In genomic region chr3:187714404-187714979, GRCh38 we compare ENCODE assay signal across 8 cellular contexts. TPM values are rescaled to one million over a fixed set of nuclear protein-coding genes. Genes with fewer than 3 reads are reported as not detected.
A peak's percentile ranks its signal among the peaks of the same experiment; 100 is the strongest.
DNase-seq lines count a peak whose midpoint lies in the region; ATAC-seq lines count a peak whose summit lies in the region.

No MANE protein-coding gene starts in this region.

- H3K4me1 ChIP-seq in mesenchymal stem cell (ENCODE audit: control insufficient read depth, insufficient read depth, low read depth, low read length): no peaks in the 10 kb centered on the region

- no peak overlapping the region for H2BK120ac ChIP-seq in mesenchymal stem cell (ENCODE audit: low read depth, low read length)

- no peak overlapping the region for H3K9ac ChIP-seq in mesenchymal stem cell (ENCODE audit: low read length)

- H4K91ac ChIP-seq in mesenchymal stem cell (ENCODE audit: low read length): no peak overlapping the region

- no peak overlapping the region for H3K23ac ChIP-seq in mesenchymal stem cell (ENCODE audit: low read length in 2 of 2)

- no peak overlapping the region for H2BK12ac ChIP-seq in mesenchymal stem cell (ENCODE audit: low read length in 2 of 2)

- H3K27me3 ChIP-seq in mesenchymal stem cell (ENCODE audit: control insufficient read depth in 1 of 2, insufficient read depth in 1 of 2, low read length in 2 of 2): no peaks in the 10 kb centered on the region

- H3K18ac ChIP-seq in mesenchymal stem cell (ENCODE audit: low read depth in 1 of 2, low read length in 2 of 2): no peak overlapping the region

- H3K14ac ChIP-seq in mesenchymal stem cell (ENCODE audit: low read length in 2 of 2): no peak overlapping the region

- H3K36me3 ChIP-seq in mesenchymal stem cell (ENCODE audit: control insufficient read depth in 1 of 2, insufficient read depth in 2 of 2, low read depth in 1 of 2, low read length in 2 of 2): no peaks in the 10 kb centered on the region

- no peak overlapping the region for H2AFZ ChIP-seq in mesenchymal stem cell (ENCODE audit: low read depth, low read length)

- H2BK5ac ChIP-seq in mesenchymal stem cell (ENCODE audit: low read depth, low read length, poor library complexity, severe bottlenecking): no peak overlapping the region

- WGBS in mesenchymal stem cell: 13% methylated on average over 3 of the region's 4 CpGs

- no peak overlapping the region for H2BK15ac ChIP-seq in mesenchymal stem cell (ENCODE audit: low read depth, poor library complexity, severe bottlenecking)

- no peaks in the 10 kb centered on the region for H3K9me3 ChIP-seq in mesenchymal stem cell (ENCODE audit: control insufficient read depth, low read length)

- DNase-seq in CMK (ENCODE audit: low read depth): peak; percentile 20
- DNase-seq in NCI-H748 (lab: John Stamatoyannopoulos, UW; ENCODE audit: unreplicated experiment): peak; percentile 35
- peak; percentile 65 for DNase-seq in activated CD4-positive, alpha-beta T cell treated with anti-CD3 and anti-CD28 coated beads, Interleukin-2, amount 50 U/mL, for 1 hour
- peak; percentile 76 for DNase-seq in ecto neural progenitor cell (ENCODE audit: low spot score)
- DNase-seq in mesenchymal stem cell: peak; percentile 78
- peak; percentile 26 to 46 for DNase-seq in stimulated activated CD8-positive, alpha-beta memory T cell treated with anti-CD3 and anti-CD28 coated beads, Interleukin-4, amount 100 ng/mL, for 4 hours (ENCODE audit: low read depth in 2 of 2, low spot score in 1 of 2)

- no peak overlapping the region for H2AK5ac ChIP-seq in mesenchymal stem cell (ENCODE audit: low read length, severe bottlenecking)

- H3K79me1 ChIP-seq in mesenchymal stem cell (replicated peaks; ENCODE audit: low read length, poor library complexity, severe bottlenecking): no peaks in the 10 kb centered on the region

- ATAC-seq in GM19455 (IDR thresholded peaks at IDR 0.05; ENCODE audit: unreplicated experiment): peak; percentile 92
- ATAC-seq in HG03571 (IDR thresholded peaks at IDR 0.05; ENCODE audit: unreplicated experiment): peak; percentile 81

- no peak overlapping the region for H4K8ac ChIP-seq in mesenchymal stem cell (ENCODE audit: low read length)

- H3K27ac ChIP-seq in mesenchymal stem cell (ENCODE audit: low read length, poor library complexity, severe bottlenecking): no peak overlapping the region

- H3K4ac ChIP-seq in mesenchymal stem cell (ENCODE audit: low read depth in 1 of 2, low read length in 2 of 2): no peak overlapping the region

- no peak overlapping the region for H3K4me2 ChIP-seq in mesenchymal stem cell (ENCODE audit: low read length, poor library complexity, severe bottlenecking)

- H3K4me3 ChIP-seq in mesenchymal stem cell (ENCODE audit: insufficient read depth in 1 of 2, low read depth in 1 of 2, low read length in 2 of 2): no peak overlapping the region

RNA-seq across cellular contexts. Expression of gene RTP2, which starts 12.1 kb away (rescaled TPM):
- not detected for polyA plus RNA-seq in mesenchymal stem cell (2013, experiment 1 of 2)
- polyA plus RNA-seq in mesenchymal stem cell (2013, experiment 2 of 2): not detected

RNA-seq across cellular contexts. Expression of gene BCL6, which starts 30.8 kb away (rescaled TPM):
- polyA plus RNA-seq in mesenchymal stem cell (2013, experiment 1 of 2): 20.5 TPM
- 18.5 TPM for polyA plus RNA-seq in mesenchymal stem cell (2013, experiment 2 of 2)

RNA-seq across cellular contexts. Expression of gene SST, which starts 44.3 kb away (rescaled TPM):
- polyA plus RNA-seq in mesenchymal stem cell (2013, experiment 1 of 2): not detected
- polyA plus RNA-seq in mesenchymal stem cell (2013, experiment 2 of 2): not detected

Comparison
In these comparisons a context has a peak if more than half of its experiments do, and no peak if none do; other contexts are left out.
1. DNase-seq: peak in every context shown above with its lines; median percentile 78 in mesenchymal stem cell; 76 in ecto neural progenitor cell; 65 in activated CD4-positive, alpha-beta T cell treated with anti-CD3 and anti-CD28 coated beads, Interleukin-2, amount 50 U/mL, for 1 hour; 36 in stimulated activated CD8-positive, alpha-beta memory T cell treated with anti-CD3 and anti-CD28 coated beads, Interleukin-4, amount 100 ng/mL, for 4 hours; 35 in NCI-H748; 20 in CMK.